ENCODE assay signal across 8 cellular contexts in the genomic region with DNA sequence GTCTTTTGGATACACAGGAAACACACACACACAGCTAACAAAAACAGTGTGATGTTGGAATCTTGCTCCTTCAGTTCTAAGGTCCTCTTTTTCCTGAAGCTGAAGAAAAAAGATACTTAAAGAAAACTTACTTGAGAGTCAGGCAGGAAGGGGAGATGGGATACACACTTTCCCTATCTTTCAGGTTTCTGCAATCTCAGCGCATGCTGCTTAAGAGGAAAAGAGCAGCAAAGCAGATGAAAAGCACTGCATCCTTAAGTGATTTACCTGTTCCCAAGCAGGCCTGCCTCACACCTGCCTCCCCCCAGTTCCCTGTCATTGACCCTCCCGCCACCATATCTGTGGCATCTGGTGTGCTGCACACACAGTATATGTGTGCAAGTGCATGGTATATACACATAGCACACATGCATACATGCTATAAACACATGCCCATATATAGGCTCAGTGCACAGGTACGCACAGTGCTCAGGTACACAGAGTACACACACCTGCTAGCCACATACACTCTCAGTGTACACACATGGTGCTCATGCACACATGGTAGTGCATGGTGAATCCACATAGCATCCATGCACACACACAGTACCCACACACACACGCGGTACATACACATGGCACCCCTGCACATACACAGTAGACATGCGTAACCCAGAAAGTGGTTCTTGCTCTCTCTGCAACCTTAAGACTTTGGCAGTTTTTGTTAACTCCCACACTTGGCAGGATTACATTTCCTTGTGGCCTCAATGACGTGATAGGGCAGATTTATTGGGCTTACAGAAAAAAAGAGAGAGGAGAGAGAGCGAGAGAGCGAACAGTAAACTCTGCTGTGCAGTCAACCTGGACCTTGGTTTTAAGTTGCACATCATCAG.
DNase-seq lines count a peak whose midpoint lies in the region; ATAC-seq, FAIRE-seq and TF ChIP-seq lines count a peak whose summit lies in the region.

No MANE protein-coding gene starts in this region.

- H3K4me3 ChIP-seq in AG10803 (ENCODE audit: low read length), result peak overlapping the region; percentile 34
- no peak overlapping the region for H3K4me3 ChIP-seq in naive thymus-derived CD4-positive, alpha-beta T cell (ENCODE audit: low read length)

- H3K4me3 Mint-ChIP-seq in naive thymus-derived CD4-positive, alpha-beta T cell, result peak overlapping the region in 9 of 10 donors; percentile 41 to 84 (median 78)

- H3K4me1 ChIP-seq in naive thymus-derived CD4-positive, alpha-beta T cell (ENCODE audit: control insufficient read depth in 2 of 2, insufficient read depth in 2 of 2, low read length in 2 of 2), result peaks cover 36 to 55% of the 10 kb centered on the region in 2 donors

- no peaks in the 10 kb centered on the region for H3K9me3 ChIP-seq in naive thymus-derived CD4-positive, alpha-beta T cell (ENCODE audit: control insufficient read depth in 2 of 3, low read length in 3 of 3)

- peak overlapping the region; percentile 88 to 97 (median 93) for H3K27ac Mint-ChIP-seq in naive thymus-derived CD4-positive, alpha-beta T cell

- H3K27me3 Mint-ChIP-seq in naive thymus-derived CD4-positive, alpha-beta T cell, result no peaks in the 10 kb centered on the region

- POLR2A ChIA-PET in naive thymus-derived CD4-positive, alpha-beta T cell (lab: Charles Lee), result interaction anchor here (1.1 to 1.6 kb wide), 3 partner anchors 50 to 361 kb away, joined by 3 to 9 read pairs (median 4); no protein-coding TSS in a partner anchor

- intact Hi-C loops in naive thymus-derived CD4-positive, alpha-beta T cell (cut with micrococcal nuclease), result loop anchor here (2.0 to 5.0 kb wide), 5 partner anchors 17 to 189 kb away; no protein-coding TSS in a partner anchor

- no peaks in the 10 kb centered on the region for H3K27me3 ChIP-seq in naive thymus-derived CD4-positive, alpha-beta T cell (ENCODE audit: control insufficient read depth in 2 of 2, insufficient read depth in 2 of 2, low read length in 2 of 2)

- ATAC-seq in naive thymus-derived CD4-positive, alpha-beta T cell, result no peak
- ATAC-seq in GM18867 (IDR thresholded peaks at IDR 0.05; ENCODE audit: unreplicated experiment), result no peak

- peak; percentile 66 for FAIRE-seq in GM19239 (lab: Jason Lieb, UNC)

- H3K4me1 Mint-ChIP-seq in naive thymus-derived CD4-positive, alpha-beta T cell, result peaks cover 62 to 87% (median 76%) of the 10 kb centered on the region in 7 donors

- no peak for TF ChIP-seq CTCF in AG10803 (conservative IDR thresholded peaks at IDR 0.05; ENCODE audit: low read length)

- peak; percentile 93 for DNase-seq in AG10803 (ENCODE audit: low read depth)
- no peak for DNase-seq in GM19239 (ENCODE audit: insufficient read length, low spot score)
- peak; percentile 76 to 87 for DNase-seq in NOMO-1 (lab: John Stamatoyannopoulos, UW; ENCODE audit: unreplicated experiment in 2 of 2)
- no peak for DNase-seq in naive thymus-derived CD4-positive, alpha-beta T cell
- no peak for DNase-seq in NCI-H524 (lab: John Stamatoyannopoulos, UW)
- no peak for DNase-seq in COLO829 (ENCODE audit: low spot score)

- CTCF ChIA-PET in naive thymus-derived CD4-positive, alpha-beta T cell (lab: Charles Lee), result no interaction called here

- peaks cover 0 to 9% (median 0%) of the 10 kb centered on the region in 5 donors for H3K36me3 Mint-ChIP-seq in naive thymus-derived CD4-positive, alpha-beta T cell

- H3K36me3 ChIP-seq in naive thymus-derived CD4-positive, alpha-beta T cell (ENCODE audit: control insufficient read depth in 2 of 3, insufficient read depth in 3 of 3, low read length in 3 of 3), result no peaks in the 10 kb centered on the region

- peaks cover 0 to 4% (median 0%) of the 10 kb centered on the region in 11 donors for H3K9me3 Mint-ChIP-seq in naive thymus-derived CD4-positive, alpha-beta T cell

- peak overlapping the region; percentile 55 for H3K27ac ChIP-seq in cingulate gyrus (ENCODE audit: low read depth, low read length)
- H3K27ac ChIP-seq in naive thymus-derived CD4-positive, alpha-beta T cell (ENCODE audit: low read depth, low read length), result peak overlapping the region; percentile 79

Comparison
In these comparisons a context has a peak if more than half of its experiments do, and no peak if none do; other contexts are left out.
1. DNase-seq: peak in AG10803 (single experiment) and NOMO-1 (2 of 2); none in GM19239 (single experiment), naive thymus-derived CD4-positive, alpha-beta T cell (0 of 9), NCI-H524 (0 of 2) and COLO829 (single experiment).